8 cellular contexts compared by ENCODE assay signal in genomic region chr2:39119732-39120520, GRCh38. TPM values are rescaled to one million over a fixed set of nuclear protein-coding genes. Genes with fewer than 3 reads are reported as not detected.
A peak's percentile ranks its signal among the peaks of the same experiment; 100 is the strongest.
DNase-seq lines count a peak whose midpoint lies in the region; ATAC-seq and TF ChIP-seq lines count a peak whose summit lies in the region.

No MANE protein-coding gene starts in this region.

- no peaks in the 10 kb centered on the region for H3K27me3 ChIP-seq in CD4-positive, alpha-beta T cell (ENCODE audit: control insufficient read depth, insufficient read depth, low read length)
- no peaks in the 10 kb centered on the region for H3K27me3 ChIP-seq in foreskin keratinocyte
- H3K27me3 ChIP-seq in neural progenitor cell = no peaks in the 10 kb centered on the region
- H3K27me3 ChIP-seq in tibial artery = no peaks in the 10 kb centered on the region

- H3K27ac Mint-ChIP-seq in CD4-positive, alpha-beta T cell = peak overlapping the region; percentile 91
- peak overlapping the region; percentile 86 for H3K27ac Mint-ChIP-seq in neural progenitor cell

- TF ChIP-seq CTCF in CD4-positive, alpha-beta T cell (IDR thresholded peaks at IDR 0.05) = no peak
- TF ChIP-seq CTCF in foreskin keratinocyte (conservative IDR thresholded peaks at IDR 0.05) (peak; percentile 54), neural progenitor cell (IDR thresholded peaks at IDR 0.05) (peak; percentile 29), tibial artery (IDR thresholded peaks at IDR 0.05) (peak; percentile 24 to 29)

- CTCF ChIA-PET in CD4-positive, alpha-beta T cell (lab: Charles Lee) = interaction anchor here (0.7 to 2.9 kb wide), 8 partner anchors 10 to 115 kb away, joined by 3 to 44 read pairs (median 4); no protein-coding TSS in a partner anchor

- H3K79me2 ChIP-seq in neural progenitor cell (ENCODE audit: low read depth) = peaks cover 75% of the 10 kb centered on the region

- H3K4me3 ChIP-seq in neural progenitor cell = peak overlapping the region; percentile 86
- peak overlapping the region; percentile 78 to 82 for H3K4me3 ChIP-seq in tibial artery

- H3K4me1 Mint-ChIP-seq in CD4-positive, alpha-beta T cell (ENCODE audit: low read depth) = peaks cover 70% of the 10 kb centered on the region
- peaks cover 41% of the 10 kb centered on the region for H3K4me1 Mint-ChIP-seq in neural progenitor cell

- H3F3A ChIP-seq in neural progenitor cell (ENCODE audit: low read depth) = peaks cover 48% of the 10 kb centered on the region

- H3K4me1 ChIP-seq in foreskin keratinocyte = peaks cover 6% of the 10 kb centered on the region
- H3K4me1 ChIP-seq in neural progenitor cell = peaks cover 28% of the 10 kb centered on the region
- H3K4me1 ChIP-seq in tibial artery = peaks cover 0 to 52% (median 33%) of the 10 kb centered on the region in 4 donors

- no peaks in the 10 kb centered on the region for H3K27me3 Mint-ChIP-seq in CD4-positive, alpha-beta T cell
- peaks cover under 1% of the 10 kb centered on the region for H3K27me3 Mint-ChIP-seq in neural progenitor cell (ENCODE audit: insufficient read depth, low read depth)

- H3K4me3 Mint-ChIP-seq in CD4-positive, alpha-beta T cell = peak overlapping the region; percentile 91
- peak overlapping the region; percentile 96 for H3K4me3 Mint-ChIP-seq in neural progenitor cell

- H3K9me3 ChIP-seq in CD4-positive, alpha-beta T cell (ENCODE audit: control insufficient read depth, low read length) = no peaks in the 10 kb centered on the region
- H3K9me3 ChIP-seq in neural progenitor cell (ENCODE audit: low read depth) (no peaks in the 10 kb centered on the region), tibial artery (no peaks in the 10 kb centered on the region)

- DNase-seq in CD4-positive, alpha-beta T cell = peak; percentile 30 to 72 (median 55)
- DNase-seq in activated gamma-delta T cell treated with Interleukin-2 at 50 U/mL for 16 hours (peak; percentile 63), foreskin keratinocyte (peak in 1 of 2 donors; percentile 42), neural progenitor cell (ENCODE audit: low spot score) (peak; percentile 82), tibial artery (peak; percentile 45 to 73)

- H3K36me3 ChIP-seq in neural progenitor cell (no peaks in the 10 kb centered on the region), tibial artery (no peaks in the 10 kb centered on the region)

- intact Hi-C loops in CD4-positive, alpha-beta T cell (cut with DNase I, micrococcal nuclease) = loop anchor here (1.0 to 10.0 kb wide), 6 partner anchors 59 to 735 kb away; partner anchors contain the start of genes GEMIN6 (in 1 of the 2) and MAP4K3 (in 1 of the 2)
- intact Hi-C loops in tibial artery (cut with DNase I; ENCODE audit: low total_unique reads) = loop anchor here (10.0 kb wide), 2 partner anchors 55 to 655 kb away; partner anchors contain the start of gene THUMPD2

- no peaks in the 10 kb centered on the region for H3K9me3 Mint-ChIP-seq in CD4-positive, alpha-beta T cell
- no peaks in the 10 kb centered on the region for H3K9me3 Mint-ChIP-seq in neural progenitor cell

- H2AFZ ChIP-seq in neural progenitor cell (replicated peaks) = no peak overlapping the region

- ATAC-seq in CD4-positive, alpha-beta T cell (ENCODE audit: poor library complexity) = peak; percentile 18
- peak; percentile 48 for ATAC-seq in GM19324 (IDR thresholded peaks at IDR 0.05; ENCODE audit: low FRiP score, unreplicated experiment)
- ATAC-seq in HG03432 (IDR thresholded peaks at IDR 0.05; ENCODE audit: unreplicated experiment) = peak; percentile 49
- ATAC-seq in foreskin keratinocyte = peak; percentile 37

- H4K20me1 ChIP-seq in neural progenitor cell (ENCODE audit: low read depth) = peaks cover 37% of the 10 kb centered on the region

- peaks cover 44% of the 10 kb centered on the region for H3K36me3 Mint-ChIP-seq in CD4-positive, alpha-beta T cell (ENCODE audit: low read depth)
- peaks cover 11% of the 10 kb centered on the region for H3K36me3 Mint-ChIP-seq in neural progenitor cell

- H3K9ac ChIP-seq in neural progenitor cell = peak overlapping the region; percentile 64

- POLR2A ChIA-PET in CD4-positive, alpha-beta T cell (lab: Charles Lee) = interaction anchor here (0.6 to 4.0 kb wide), 29 partner anchors 9 to 376 kb away, joined by 3 to 79 read pairs (median 5); partner anchors contain the start of genes CDKL4, MAP4K3 and SRSF7

- H3K4me2 ChIP-seq in neural progenitor cell = peak overlapping the region; percentile 97

- peak overlapping the region; percentile 27 for H3K27ac ChIP-seq in CD4-positive, alpha-beta T cell (ENCODE audit: low read depth, low read length)
- H3K27ac ChIP-seq in foreskin keratinocyte (peak overlapping the region; percentile 76), neural progenitor cell (peak overlapping the region; percentile 97), tibial artery (peak overlapping the region; percentile 91 to 94)

TF ChIP-seq in PFSK-1, 5 proteins besides CTCF, POLR2A, EP300 and RAD21:
- TF ChIP-seq FOXP2 (optimal IDR thresholded peaks at IDR 0.05; ENCODE audit: borderline replicate concordance, extremely low read depth, extremely low read length, insufficient read depth) = peak; percentile 16
- TF ChIP-seq POLR2AphosphoS5 (IDR thresholded peaks at IDR 0.05; ENCODE audit: low read depth, low read length) = no peak

RNA-seq across cellular contexts. Expression of gene SOS1, which starts 0.9 kb away (rescaled TPM):
- total RNA-seq in CD4-positive, alpha-beta T cell = 10 to 100 TPM; 16.4 to 16.9 TPM
- polyA plus RNA-seq in PFSK-1 (2012; ENCODE audit: insufficient read length, low read depth) = 5.8 TPM
- 18.4 and 21.1 TPM in 2 replicates for total RNA-seq in foreskin keratinocyte
- 2.9 and 3.3 TPM in 2 replicates for polyA plus RNA-seq in foreskin keratinocyte
- total RNA-seq in neural progenitor cell (ENCODE audit: low replicate concordance) = 26.6 and 28.5 TPM in 2 replicates

Comparison
In these comparisons a context has a peak if more than half of its experiments do, and no peak if none do; other contexts are left out.
1. H3K27ac ChIP-seq: peak in every context shown above with its lines; median percentile 97 in neural progenitor cell; 92 in tibial artery; 76 in foreskin keratinocyte; 27 in CD4-positive, alpha-beta T cell.